1 cellular context compared by ENCODE assay signal in genomic region chr7:44143606-44144250, GRCh38.
TF ChIP-seq lines count a peak whose summit lies in the region.

No MANE protein-coding gene starts in this region.

TF ChIP-seq in GM12878, 131 proteins besides CTCF, POLR2A, EP300 and RAD21:
- no peak for TF ChIP-seq ESRRA (IDR thresholded peaks at IDR 0.05; ENCODE audit: low read length)
- no peak for TF ChIP-seq SRF (IDR thresholded peaks at IDR 0.05; ENCODE audit: low read depth in 2 of 2, low read length in 2 of 2)
- no peak for TF ChIP-seq NFYA (IDR thresholded peaks at IDR 0.05; ENCODE audit: borderline replicate concordance, low read depth, low read length)
- TF ChIP-seq JUND (IDR thresholded peaks at IDR 0.05; ENCODE audit: low read depth, low read length) = no peak
- TF ChIP-seq HDAC2 (IDR thresholded peaks at IDR 0.05) = no peak
- TF ChIP-seq STAT3 (IDR thresholded peaks at IDR 0.05; ENCODE audit: low read depth, low read length) = no peak
- TF ChIP-seq YBX1 (IDR thresholded peaks at IDR 0.05) = no peak
